9 cellular contexts compared by ENCODE assay signal in the genomic region with DNA sequence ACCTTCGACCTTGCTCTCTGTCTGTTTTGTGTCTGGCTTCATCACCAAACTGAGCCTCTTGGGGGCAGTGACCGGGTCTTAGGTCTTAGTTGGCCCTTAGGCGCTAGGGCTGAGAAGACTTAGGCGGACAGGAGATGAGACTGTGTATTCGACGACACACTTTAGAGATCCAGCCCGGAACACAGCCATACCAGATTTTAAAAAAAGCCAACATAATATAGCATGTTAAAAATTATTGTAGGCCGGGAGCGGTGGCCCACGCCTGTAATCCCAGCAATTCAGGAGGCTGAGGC. TPM values are rescaled to one million over a fixed set of nuclear protein-coding genes. Genes with fewer than 3 reads are reported as not detected.
DNase-seq lines count a peak whose midpoint lies in the region; ATAC-seq, FAIRE-seq and TF ChIP-seq lines count a peak whose summit lies in the region.
"Had no signal": no experiment of that assay in that cellular context is flagged by ENCODE, and none has a peak within 500 bp of the region (broad histone marks: within the 10 kb centered on the region; RNA-seq: fewer than 3 reads in every experiment).

No MANE protein-coding gene starts in this region.

- H2AFZ ChIP-seq in K562 (ENCODE audit: low read depth, low read length), result peak overlapping the region; percentile 90

- H4K20me1 ChIP-seq in K562 (replicated peaks; ENCODE audit: control insufficient read depth, insufficient read depth, low read length), result no peaks in the 10 kb centered on the region

- H3K4me3 ChIP-seq in K562 (peak overlapping the region; percentile 49), mesodermal cell (ENCODE audit: extremely low read depth, insufficient read depth, low read length, poor library complexity, severe bottlenecking) (peak overlapping the region; percentile 36), upper lobe of right lung (peak overlapping the region; percentile 63)

- H3K36me3 ChIP-seq in K562 (ENCODE audit: control insufficient read depth, insufficient read depth, low read length), result no peaks in the 10 kb centered on the region
- H3K36me3 ChIP-seq in mesodermal cell (ENCODE audit: control insufficient read depth, insufficient read depth, low read length), result no peaks in the 10 kb centered on the region
- no peaks in the 10 kb centered on the region for H3K36me3 ChIP-seq in upper lobe of right lung

- 77% methylated on average over 10 of the region's 10 CpGs for WGBS in K562 (ENCODE audit: insufficient coverage, low coverage, missing lambda C conversion rate)
- WGBS in mesodermal cell (ENCODE audit: insufficient coverage in 2 of 2), 2 experiments, result 61 to 74% methylated on average over 5 to 9 of the region's 10 CpGs

- H3K4me2 ChIP-seq in K562 (ENCODE audit: insufficient read depth, low read length), result peak overlapping the region; percentile 72

- intact Hi-C loops in K562 (cut with micrococcal nuclease) (no loop called here), upper lobe of right lung (cut with DNase I) (no loop called here)

- peak overlapping the region; percentile 54 for H3K4me3 Mint-ChIP-seq in activated naive CD4-positive, alpha-beta T cell treated with anti-CD3 and anti-CD28 coated beads, Interleukin-2, amount 50 U/mL, for 24 hours

- DNase-seq in activated naive CD4-positive, alpha-beta T cell (lab: John Stamatoyannopoulos, UW), result no peak
- no peak for DNase-seq in K562 (ENCODE audit: extremely low read depth in 1 of 4, low spot score in 3 of 4)
- no peak for DNase-seq in upper lobe of right lung
- DNase-seq in NCI-H2171 treated with DMSO at 0.1 percent for 48 hours (lab: John Stamatoyannopoulos, UW), result no peak
- no peak for DNase-seq in NCI-H748 treated with DMSO at 0.1 percent for 48 hours (lab: John Stamatoyannopoulos, UW)

- H3K79me2 ChIP-seq in K562 (ENCODE audit: control insufficient read depth, insufficient read depth, low read length), result no peaks in the 10 kb centered on the region

- H3K9ac ChIP-seq in K562 (ENCODE audit: insufficient read depth in 1 of 2, low read depth in 2 of 2, low read length in 2 of 2), result peak overlapping the region; percentile 83 to 91; a peak in 3 of 4 replicates

- POLR2A ChIA-PET in K562 (lab: Yijun Ruan, JAX), result interaction anchor here (0.6 to 1.4 kb wide), 3 partner anchors 10 to 243 kb away, joined by 3 to 5 read pairs (median 4); no protein-coding TSS in a partner anchor

- TF ChIP-seq POLR2A in K562 (conservative IDR thresholded peaks at IDR 0.05), result no peak

- no peaks in the 10 kb centered on the region for H3K9me1 ChIP-seq in K562 (ENCODE audit: control insufficient read depth, insufficient read depth, low read length)

- no peaks in the 10 kb centered on the region for H3K36me3 Mint-ChIP-seq in activated naive CD4-positive, alpha-beta T cell treated with anti-CD3 and anti-CD28 coated beads, Interleukin-2, amount 50 U/mL, for 24 hours

- H3K4me1 Mint-ChIP-seq in activated naive CD4-positive, alpha-beta T cell treated with anti-CD3 and anti-CD28 coated beads, Interleukin-2, amount 50 U/mL, for 24 hours, result peaks cover 36% of the 10 kb centered on the region

- peak overlapping the region; percentile 84 for H3K27ac ChIP-seq in K562 (ENCODE audit: extremely low read depth, low read depth, low read length)
- peak overlapping the region; percentile 95 for H3K27ac ChIP-seq in mesodermal cell (ENCODE audit: low read depth, low read length, severe bottlenecking)
- H3K27ac ChIP-seq in upper lobe of right lung, result peak overlapping the region; percentile 93

- no peak for TF ChIP-seq CTCF in K562 (IDR thresholded peaks at IDR 0.05 in 2 of 3, conservative IDR thresholded peaks at IDR 0.05 in 1 of 3; ENCODE audit: insufficient read depth in 2 of 3, low read depth in 1 of 3, low read length in 3 of 3)
- TF ChIP-seq CTCF in upper lobe of right lung (IDR thresholded peaks at IDR 0.05), result no peak

- BruUV-seq in K562 (replicated peaks; lab: Mats Ljungman, UMichigan), result no TSS peak

- TF ChIP-seq EP300 in K562 (IDR thresholded peaks at IDR 0.05; ENCODE audit: low read length), result no peak

- H3K27me3 ChIP-seq in K562 (ENCODE audit: control insufficient read depth in 2 of 2, insufficient read depth in 2 of 2, low read length in 2 of 2), result no peaks in the 10 kb centered on the region
- H3K27me3 ChIP-seq in upper lobe of right lung, result no peaks in the 10 kb centered on the region

- in situ Hi-C loops in K562 (cut with MboI), result no loop called here

- no peak for TF ChIP-seq RAD21 in K562 (CRISPR knock-in tag; conservative IDR thresholded peaks at IDR 0.05 in 1 of 2, IDR thresholded peaks at IDR 0.05 in 1 of 2)

- ATAC-seq in K562 (no peak), upper lobe of right lung (no peak), GM19463 (IDR thresholded peaks at IDR 0.05; ENCODE audit: unreplicated experiment) (no peak)

- no peak for FAIRE-seq in K562 (lab: Jason Lieb, UNC)
- FAIRE-seq: D721Med had no signal

- H3K9me3 Mint-ChIP-seq in activated naive CD4-positive, alpha-beta T cell treated with anti-CD3 and anti-CD28 coated beads, Interleukin-2, amount 50 U/mL, for 24 hours, result peaks cover 12% of the 10 kb centered on the region

- H3K27ac Mint-ChIP-seq in activated naive CD4-positive, alpha-beta T cell treated with anti-CD3 and anti-CD28 coated beads, Interleukin-2, amount 50 U/mL, for 24 hours, result no peak overlapping the region

- H3K9me3 ChIP-seq in K562 (replicated peaks; ENCODE audit: control insufficient read depth, insufficient read depth, low read depth, low read length) (no peaks in the 10 kb centered on the region; the same call in 1 of the 2 replicates), mesodermal cell (ENCODE audit: control insufficient read depth, low read length) (peaks cover 7% of the 10 kb centered on the region), upper lobe of right lung (no peaks in the 10 kb centered on the region)

- H3K4me1 ChIP-seq in K562 (replicated peaks in 1 of 2; ENCODE audit: control insufficient read depth in 2 of 2, insufficient read depth in 2 of 2, low read length in 2 of 2), result peaks cover 18% of the 10 kb centered on the region in 2 experiments
- H3K4me1 ChIP-seq in mesodermal cell (ENCODE audit: control insufficient read depth, insufficient read depth, low read length, poor library complexity, severe bottlenecking), result peaks cover 31% of the 10 kb centered on the region
- H3K4me1 ChIP-seq in upper lobe of right lung, result peaks cover 44% of the 10 kb centered on the region

- CTCF ChIA-PET in K562 (lab: Yijun Ruan, JAX; ENCODE audit: low intra/inter-chr PET ratio), result interaction anchor here (0.6 kb wide), 1 partner anchor 26 kb away, joined by 3 read pairs; no protein-coding TSS in a partner anchor

- no peaks in the 10 kb centered on the region for H3K27me3 Mint-ChIP-seq in activated naive CD4-positive, alpha-beta T cell treated with anti-CD3 and anti-CD28 coated beads, Interleukin-2, amount 50 U/mL, for 24 hours

TF ChIP-seq in K562, 482 proteins besides CTCF, POLR2A, EP300 and RAD21 (continues in another document):
- TF ChIP-seq CBX1 (IDR thresholded peaks at IDR 0.05; ENCODE audit: low read depth) (0 out of 2 replicates have a peak, but pooled peaks have one; percentile 16), RBM25 (IDR thresholded peaks at IDR 0.05; ENCODE audit: low read depth, low read length, severe bottlenecking) (no peak), FOXM1 (IDR thresholded peaks at IDR 0.05; ENCODE audit: low read depth) (0 out of 2 replicates have a peak, but pooled peaks have one; percentile 30), FOXM1 (CRISPR knock-in tag; IDR thresholded peaks at IDR 0.05; ENCODE audit: low read depth) (no peak), POLR2H (tag; IDR thresholded peaks at IDR 0.05; ENCODE audit: low read depth) (no peak)

RNA-seq across cellular contexts. Expression of a gene that starts 9.5 kb away (rescaled TPM):
- total RNA-seq in K562 (2011; cell fraction: chromatin; rRNA removed; ENCODE audit: low replicate concordance), result not detected in 2 replicates
- total RNA-seq in K562 (2011; cell fraction: nucleolus; rRNA removed), result not detected in 2 replicates
- not detected in 2 replicates for total RNA-seq in K562 (2011; cell fraction: nucleoplasm; rRNA removed)
- total RNA-seq in K562 (2014; rRNA removed) (not detected in 2 replicates), K562 (2014; rRNA removed; fragmentation: Illumina TruSeq; extraction: Trizol) (not detected in 2 replicates), K562 (2015; rRNA removed; fragmentation: Illumina TruSeq; extraction: Trizol) (not detected in 2 replicates), K562 (2021) (not detected in 2 replicates), upper lobe of right lung (not detected)
- polyA plus RNA-seq in K562 (2011; rRNA removed) (not detected in 2 replicates), K562 (2014; fragmentation: Illumina TruSeq; extraction: Trizol) (not detected in 2 replicates), K562 (2014; fragmentation: Nextera tagmentation; extraction: Ambion mirVana) (not detected), K562 (2014; rRNA removed) (not detected in 2 replicates)
- not detected in 2 replicates for polyA plus RNA-seq in K562 (2011; cell fraction: cytosol; rRNA removed)
- not detected in 2 replicates for polyA plus RNA-seq in K562 (2011; cell fraction: nucleus; rRNA removed)
- 0.14 and 0.25 TPM in 2 replicates for polyA plus RNA-seq in K562 (2012)
- not detected in 2 replicates for polyA minus RNA-seq in K562 (2011; rRNA and poly(A)+ RNA removed)
- polyA minus RNA-seq in K562 (2011; cell fraction: cytosol; rRNA and poly(A)+ RNA removed), result not detected in 2 replicates
- not detected in 2 replicates for polyA minus RNA-seq in K562 (2011; cell fraction: nucleus; rRNA and poly(A)+ RNA removed)
- polyA plus RNA-seq in mesodermal cell (2013, experiment 1 of 2), result not detected
- polyA plus RNA-seq in mesodermal cell (2013, experiment 2 of 2), result not detected

RNA-seq across cellular contexts. Expression of a gene that starts 21.0 kb away (rescaled TPM):
- 11.9 and 21.7 TPM in 2 replicates for total RNA-seq in K562 (2011; cell fraction: chromatin; rRNA removed; ENCODE audit: low replicate concordance)
- 4.2 and 6.8 TPM in 2 replicates for total RNA-seq in K562 (2011; cell fraction: nucleolus; rRNA removed)
- total RNA-seq in K562 (2011; cell fraction: nucleoplasm; rRNA removed), result 7.3 and 14.1 TPM in 2 replicates
- total RNA-seq in K562 (2014; rRNA removed), result 7.1 and 12.1 TPM in 2 replicates
- total RNA-seq in K562 (2014; rRNA removed; fragmentation: Illumina TruSeq; extraction: Trizol), result 9.0 and 10.0 TPM in 2 replicates
- total RNA-seq in K562 (2015; rRNA removed; fragmentation: Illumina TruSeq; extraction: Trizol), result 8.3 TPM in 2 replicates
- 14.2 and 15.5 TPM in 2 replicates for total RNA-seq in K562 (2021)
- polyA plus RNA-seq in K562 (2011; rRNA removed), result 5.4 and 5.7 TPM in 2 replicates
- polyA plus RNA-seq in K562 (2011; cell fraction: cytosol; rRNA removed), result 1.9 and 2.8 TPM in 2 replicates
- 11.4 and 11.5 TPM in 2 replicates for polyA plus RNA-seq in K562 (2011; cell fraction: nucleus; rRNA removed)
- 3.4 and 3.5 TPM in 2 replicates for polyA plus RNA-seq in K562 (2012)
- 5.0 and 5.3 TPM in 2 replicates for polyA plus RNA-seq in K562 (2014; fragmentation: Illumina TruSeq; extraction: Trizol)
- 1 to 10 TPM; 1.2 to 2.6 TPM for polyA plus RNA-seq in K562 (2014; fragmentation: Nextera tagmentation; extraction: Ambion mirVana)
- 4.8 and 4.9 TPM in 2 replicates for polyA plus RNA-seq in K562 (2014; rRNA removed)
- 15.4 and 22.1 TPM in 2 replicates for polyA minus RNA-seq in K562 (2011; rRNA and poly(A)+ RNA removed)
- polyA minus RNA-seq in K562 (2011; cell fraction: cytosol; rRNA and poly(A)+ RNA removed), result 8.7 and 10.0 TPM in 2 replicates
- 8.6 and 14.6 TPM in 2 replicates for polyA minus RNA-seq in K562 (2011; cell fraction: nucleus; rRNA and poly(A)+ RNA removed)
- 14.7 TPM for polyA plus RNA-seq in mesodermal cell (2013, experiment 1 of 2)
- polyA plus RNA-seq in mesodermal cell (2013, experiment 2 of 2), result 14.7 TPM
- 71.5 TPM for total RNA-seq in upper lobe of right lung
